ENCODE assay signal across 8 cellular contexts in genomic region chr1:37553927-37554808, GRCh38. TPM values are rescaled to one million over a fixed set of nuclear protein-coding genes. Genes with fewer than 3 reads are reported as not detected.
A peak's percentile ranks its signal among the peaks of the same experiment; 100 is the strongest.
DNase-seq lines count a peak whose midpoint lies in the region; ATAC-seq and TF ChIP-seq lines count a peak whose summit lies in the region.

TSS of gene SNIP1 (minus strand) at chr1:37554293. CDS start at chr1:37554229, 64 bp downstream.

- TF ChIP-seq CTCF in fibroblast of pulmonary artery (IDR thresholded peaks at IDR 0.05; ENCODE audit: low read length, missing control alignments): no peak

- peaks cover 19% of the 10 kb centered on the region for H3K36me3 Mint-ChIP-seq in natural killer cell treated with Interleukin-12 subunit alpha and Interleukin-12 subunit beta and Interleukin-15 and Interleukin-18, amount 100 ng/mL, for 72 hours

- DNase-seq in DMS53 (lab: John Stamatoyannopoulos, UW): peak; percentile 98
- peak; percentile 91 for DNase-seq in H4 (ENCODE audit: low spot score)
- peak; percentile 90 for DNase-seq in MG63
- peak; percentile 91 for DNase-seq in SHP77 (lab: John Stamatoyannopoulos, UW)
- DNase-seq in activated T-helper 9 cell treated with anti-CD3 and anti-CD28 coated beads, Interleukin-2, amount 50 U/mL, for 16 hours (ENCODE audit: low read depth): peak; percentile 87
- DNase-seq in fibroblast of pulmonary artery (ENCODE audit: low read depth): peak; percentile 93
- peak; percentile 90 for DNase-seq in natural killer cell treated with Interleukin-12 subunit alpha and Interleukin-12 subunit beta and Interleukin-15 and Interleukin-18, amount 100 ng/mL, for 72 hours (ENCODE audit: low spot score)
- DNase-seq in stimulated activated naive CD4-positive, alpha-beta T cell treated with Interleukin-2 at 50 U/mL for 16 hours (lab: John Stamatoyannopoulos, UW): peak; percentile 90

- peak within 1 kb of the TSS; percentile 98 for H3K4me3 Mint-ChIP-seq in natural killer cell treated with Interleukin-12 subunit alpha and Interleukin-12 subunit beta and Interleukin-15 and Interleukin-18, amount 100 ng/mL, for 72 hours

- H3K9me3 Mint-ChIP-seq in natural killer cell treated with Interleukin-12 subunit alpha and Interleukin-12 subunit beta and Interleukin-15 and Interleukin-18, amount 100 ng/mL, for 72 hours: no peaks in the 10 kb centered on the region

- peaks cover 4% of the 10 kb centered on the region for H3K9me3 ChIP-seq in MG63

- H3K36me3 ChIP-seq in MG63: peaks cover 39% of the 10 kb centered on the region

- peaks cover 26 to 39% of the 10 kb centered on the region in 2 donors for H3K4me1 Mint-ChIP-seq in natural killer cell treated with Interleukin-12 subunit alpha and Interleukin-12 subunit beta and Interleukin-15 and Interleukin-18, amount 100 ng/mL, for 72 hours (ENCODE audit: low read depth in 2 of 2)

- H3K27me3 Mint-ChIP-seq in natural killer cell treated with Interleukin-12 subunit alpha and Interleukin-12 subunit beta and Interleukin-15 and Interleukin-18, amount 100 ng/mL, for 72 hours: peaks cover 0 to 7% of the 10 kb centered on the region in 2 donors

- peak within 1 kb of the TSS; percentile 99 for H3K4me3 ChIP-seq in MG63
- H3K4me3 ChIP-seq in fibroblast of pulmonary artery (replicated peaks; ENCODE audit: low read depth, low read length): peak within 1 kb of the TSS; percentile 100

- no peaks in the 10 kb centered on the region for H3K27me3 ChIP-seq in MG63

- peak within 1 kb of the TSS; percentile 93 to 98 for H3K27ac Mint-ChIP-seq in natural killer cell treated with Interleukin-12 subunit alpha and Interleukin-12 subunit beta and Interleukin-15 and Interleukin-18, amount 100 ng/mL, for 72 hours

- peak; percentile 97 to 99 for ATAC-seq in natural killer cell treated with Interleukin-12 subunit alpha and Interleukin-12 subunit beta and Interleukin-15 and Interleukin-18, amount 100 ng/mL, for 72 hours

RNA-seq across cellular contexts. Expression of gene SNIP1, which starts in this region (rescaled TPM):
- 7.2 and 12.9 TPM in 2 replicates for total RNA-seq in H4 (2014; rRNA removed; shearing (Covaris generic))
- total RNA-seq in MG63 (2014; rRNA removed; shearing (Covaris generic); ENCODE audit: low replicate concordance): 4.7 and 7.2 TPM in 2 replicates
- 10 to 100 TPM; 31.4 to 35.8 TPM for total RNA-seq in natural killer cell treated with Interleukin-12 subunit alpha and Interleukin-12 subunit beta and Interleukin-15 and Interleukin-18, amount 100 ng/mL, for 72 hours

Comparison
In these comparisons a context has a peak if more than half of its experiments do, and no peak if none do; other contexts are left out.
1. Peak in every context shown above with its lines: DNase-seq, ATAC-seq and H3K4me3 ChIP-seq.